Comparison of ENCODE assay signal across 10 cellular contexts in genomic region chr17:27239046-27239445, GRCh38. TPM values are rescaled to one million over a fixed set of nuclear protein-coding genes. Genes with fewer than 3 reads are reported as not detected.
DNase-seq lines count a peak whose midpoint lies in the region; ATAC-seq and TF ChIP-seq lines count a peak whose summit lies in the region.
"Had no signal": no experiment of that assay in that cellular context is flagged by ENCODE, and none has a peak within 500 bp of the region (broad histone marks: within the 10 kb centered on the region; RNA-seq: fewer than 3 reads in every experiment).

No MANE protein-coding gene starts in this region.

- no peak overlapping the region for H3K4me3 ChIP-seq in right cardiac atrium (ENCODE audit: low read length)

- no peaks in the 10 kb centered on the region for H3K9me3 Mint-ChIP-seq in activated CD4-positive, alpha-beta memory T cell treated with anti-CD3 and anti-CD28 coated beads, Interleukin-2, amount 10 ng/mL, durations not matched to agents 7 days and 5 days
- no peaks in the 10 kb centered on the region for H3K9me3 Mint-ChIP-seq in WTC11

- no peaks in the 10 kb centered on the region for H3K9me3 ChIP-seq in right cardiac atrium (ENCODE audit: control insufficient read depth, low read length)

- peak overlapping the region; percentile 41 for H3K27ac Mint-ChIP-seq in activated CD4-positive, alpha-beta memory T cell treated with anti-CD3 and anti-CD28 coated beads, Interleukin-2, amount 10 ng/mL, durations not matched to agents 7 days and 5 days
- H3K27ac Mint-ChIP-seq in WTC11 = no peak overlapping the region

- peaks cover 36% of the 10 kb centered on the region for H3K4me1 Mint-ChIP-seq in activated CD4-positive, alpha-beta memory T cell treated with anti-CD3 and anti-CD28 coated beads, Interleukin-2, amount 10 ng/mL, durations not matched to agents 7 days and 5 days
- peaks cover 12% of the 10 kb centered on the region for H3K4me1 Mint-ChIP-seq in WTC11

- 68% methylated on average over 5 of the region's 5 CpGs for WGBS in right cardiac atrium

- TF ChIP-seq CTCF in WTC11 (IDR thresholded peaks at IDR 0.05) = no peak

- H3K27ac ChIP-seq in right cardiac atrium (ENCODE audit: low read length) (no peak overlapping the region), substantia nigra (ENCODE audit: low read depth, low read length, poor library complexity, severe bottlenecking) (peak overlapping the region; percentile 60)

- CTCF ChIA-PET in activated CD4-positive, alpha-beta memory T cell treated with anti-CD3 and anti-CD28 coated beads, Interleukin-2, amount 10 ng/mL, durations not matched to agents 7 days and 5 days (lab: Charles Lee) = interaction anchor here (1.0 to 5.6 kb wide), 7 partner anchors 20 to 362 kb away, joined by 3 to 107 read pairs (median 27); partner anchors contain the start of gene WSB1
- CTCF ChIA-PET in WTC11 (lab: Charles Lee) = interaction anchor here (0.9 to 3.8 kb wide), 4 partner anchors 55 to 413 kb away, joined by 3 to 20 read pairs (median 4); partner anchors contain the start of gene WSB1

- no peaks in the 10 kb centered on the region for H3K36me3 Mint-ChIP-seq in activated CD4-positive, alpha-beta memory T cell treated with anti-CD3 and anti-CD28 coated beads, Interleukin-2, amount 10 ng/mL, durations not matched to agents 7 days and 5 days (ENCODE audit: low read depth)
- no peaks in the 10 kb centered on the region for H3K36me3 Mint-ChIP-seq in WTC11

- H3K4me3 Mint-ChIP-seq in activated CD4-positive, alpha-beta memory T cell treated with anti-CD3 and anti-CD28 coated beads, Interleukin-2, amount 10 ng/mL, durations not matched to agents 7 days and 5 days = no peak overlapping the region
- H3K4me3 Mint-ChIP-seq in WTC11 = no peak overlapping the region

- POLR2A ChIA-PET in activated CD4-positive, alpha-beta memory T cell treated with anti-CD3 and anti-CD28 coated beads, Interleukin-2, amount 10 ng/mL, durations not matched to agents 7 days and 5 days (lab: Charles Lee) = interaction anchor here (1.0 to 5.6 kb wide), 3 partner anchors 20 to 94 kb away, joined by 3 to 53 read pairs (median 4); partner anchors contain the start of gene WSB1
- POLR2A ChIA-PET in WTC11 (lab: Charles Lee) = no interaction called here

- H3K4me1 ChIP-seq in right cardiac atrium (ENCODE audit: control insufficient read depth, insufficient read depth, low read length) = peaks cover 4% of the 10 kb centered on the region

- no peaks in the 10 kb centered on the region for H3K27me3 ChIP-seq in right cardiac atrium (ENCODE audit: control insufficient read depth, insufficient read depth)

- intact Hi-C loops in left ventricle myocardium superior (cut with micrococcal nuclease) = loop anchor here (5.0 to 10.0 kb wide), 2 partner anchors 116 to 363 kb away; no protein-coding TSS in a partner anchor
- intact Hi-C loops in right cardiac atrium (cut with DNase I) = loop anchor here in 3 of 4 donors (2.0 to 10.0 kb wide), 5 partner anchors 108 to 416 kb away; no protein-coding TSS in a partner anchor

- H3K27me3 Mint-ChIP-seq in activated CD4-positive, alpha-beta memory T cell treated with anti-CD3 and anti-CD28 coated beads, Interleukin-2, amount 10 ng/mL, durations not matched to agents 7 days and 5 days = peaks cover 8% of the 10 kb centered on the region
- no peaks in the 10 kb centered on the region for H3K27me3 Mint-ChIP-seq in WTC11 (ENCODE audit: low read depth)

- no peak for DNase-seq in left ventricle myocardium superior
- DNase-seq in right cardiac atrium = no peak
- no peak for DNase-seq in activated CD4-positive, alpha-beta memory T cell treated with anti-CD3 and anti-CD28 coated beads, Interleukin-2, amount 10 ng/mL, durations not matched to agents 7 days and 5 days
- DNase-seq in substantia nigra (lab: John Stamatoyannopoulos, UW) = peak in 1 of 49 donors; percentile 11
- DNase-seq in HuH-7.5 (ENCODE audit: low spot score) = no peak
- no peak for DNase-seq in WTC11 (ENCODE audit: low spot score)
- DNase-seq: C1 segment of cervical spinal cord, glutamatergic neuron had no signal

- ATAC-seq in left ventricle myocardium superior (peak; percentile 27), right cardiac atrium (no peak), HG02642 (IDR thresholded peaks at IDR 0.05; ENCODE audit: poor library complexity, unreplicated experiment) (peak; percentile 56), HG03520 (IDR thresholded peaks at IDR 0.05; ENCODE audit: unreplicated experiment) (no peak), WTC11 (no peak)

TF ChIP-seq in WTC11, 78 proteins besides CTCF, POLR2A, EP300 and RAD21:
- TF ChIP-seq MLX (CRISPR knock-in tag; IDR thresholded peaks at IDR 0.05) = no peak
- no peak for TF ChIP-seq ZNF232 (CRISPR knock-in tag; IDR thresholded peaks at IDR 0.05)
- TF ChIP-seq USF2 (CRISPR knock-in tag; IDR thresholded peaks at IDR 0.05) = no peak
- TF ChIP-seq JUN (CRISPR knock-in tag; IDR thresholded peaks at IDR 0.05) = no peak
- no peak for TF ChIP-seq ERG (CRISPR knock-in tag; IDR thresholded peaks at IDR 0.05)
- TF ChIP-seq RELA (CRISPR knock-in tag; IDR thresholded peaks at IDR 0.05; ENCODE audit: borderline replicate concordance) = no peak
- TF ChIP-seq PRRX2 (CRISPR knock-in tag; IDR thresholded peaks at IDR 0.05) = no peak
- no peak for TF ChIP-seq ATF3 (CRISPR knock-in tag; conservative IDR thresholded peaks at IDR 0.05)
- TF ChIP-seq ELF4 (CRISPR knock-in tag; IDR thresholded peaks at IDR 0.05; ENCODE audit: low read depth) = no peak
- no peak for TF ChIP-seq PREB (CRISPR knock-in tag; IDR thresholded peaks at IDR 0.05; ENCODE audit: borderline replicate concordance)

RNA-seq across cellular contexts. Expression of gene WSB1, which starts 54.9 kb away (rescaled TPM):
- total RNA-seq in left ventricle myocardium superior (47.9 TPM), right cardiac atrium (100 to 1,000 TPM in 1 of 4 donors, 10 to 100 TPM in 3; 74.6 to 130 (median 91.7) TPM), WTC11 (2021) (167 to 223 TPM (median 221 TPM) in 3 replicates)
- polyA plus RNA-seq in right cardiac atrium = 65.6 TPM
- total RNA-seq in activated CD4-positive, alpha-beta memory T cell treated with anti-CD3 and anti-CD28 coated beads, Interleukin-2, amount 10 ng/mL, durations not matched to agents 7 days and 5 days = 100 to 1,000 TPM; 143 to 155 TPM

Comparison
In these comparisons a context has a peak if more than half of its experiments do, and no peak if none do; other contexts are left out.
1. ATAC-seq: peak in left ventricle myocardium superior (single experiment) and HG02642 (single experiment); none in right cardiac atrium (0 of 2), HG03520 (single experiment) and WTC11 (single experiment).